ENCODE assay signal across 8 cellular contexts in the genomic region with DNA sequence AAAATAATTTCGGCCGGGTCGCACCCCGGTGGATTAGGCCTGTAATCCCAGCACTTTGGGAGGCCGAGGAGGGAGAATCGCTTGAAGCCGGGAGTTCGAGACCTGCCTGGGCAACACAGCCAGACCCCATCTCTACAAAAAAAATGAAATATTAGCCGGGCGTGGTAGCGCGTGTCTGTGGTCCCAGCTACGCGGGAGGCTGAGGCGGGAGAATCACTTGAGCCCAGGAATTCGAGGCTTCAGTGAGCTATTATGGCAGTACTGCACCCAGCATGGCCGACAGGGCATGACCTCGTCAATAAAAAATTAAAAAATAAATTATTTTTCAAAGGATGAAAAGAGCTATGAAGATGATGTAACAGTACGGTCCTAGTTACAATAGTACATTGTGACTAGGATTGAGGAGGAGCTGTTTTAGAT. TPM values are rescaled to one million over a fixed set of nuclear protein-coding genes. Genes with fewer than 3 reads are reported as not detected.
A peak's percentile ranks its signal among the peaks of the same experiment; 100 is the strongest.
DNase-seq lines count a peak whose midpoint lies in the region; ATAC-seq and TF ChIP-seq lines count a peak whose summit lies in the region.

No MANE protein-coding gene starts in this region.

- ATAC-seq in SK-N-SH treated with all-trans-retinoic acid at 6 μM for 48 hours (peak; percentile 8; the same call in 2 of the 3 replicates), HG03097 (IDR thresholded peaks at IDR 0.05; ENCODE audit: low FRiP score, unreplicated experiment) (no peak), HG03025 (IDR thresholded peaks at IDR 0.05; ENCODE audit: low FRiP score, unreplicated experiment) (no peak)

- TF ChIP-seq CTCF in fibroblast of pulmonary artery (IDR thresholded peaks at IDR 0.05; ENCODE audit: low read length, missing control alignments), result no peak

- no peaks in the 10 kb centered on the region for H3K9me3 ChIP-seq in skeletal muscle satellite cell (replicated peaks; ENCODE audit: low read length)

- peak overlapping the region; percentile 80 for H3K4me2 ChIP-seq in skeletal muscle satellite cell (ENCODE audit: low read length)

- H3K9ac ChIP-seq in skeletal muscle satellite cell (ENCODE audit: low read depth, low read length), result peak overlapping the region; percentile 99

- peaks cover 11% of the 10 kb centered on the region for H3K36me3 ChIP-seq in H7 (replicated peaks; ENCODE audit: control insufficient read depth, insufficient read depth, low read length)
- H3K36me3 ChIP-seq in skeletal muscle satellite cell (ENCODE audit: insufficient read depth, low read length), result peaks cover 20% of the 10 kb centered on the region

- H3K27me3 ChIP-seq in H7 (ENCODE audit: control insufficient read depth, insufficient read depth, low read length) (no peaks in the 10 kb centered on the region), skeletal muscle satellite cell (ENCODE audit: control insufficient read depth, insufficient read depth, low read length) (no peaks in the 10 kb centered on the region)

- intact Hi-C loops in posterior vena cava (cut with DNase I), result no loop called here

- peaks cover 11% of the 10 kb centered on the region for H3K4me1 ChIP-seq in skeletal muscle satellite cell (ENCODE audit: control insufficient read depth, insufficient read depth, low read length)

- DNase-seq in H7 (no peak), fibroblast of pulmonary artery (ENCODE audit: low read depth) (no peak), posterior vena cava (ENCODE audit: low spot score) (no peak), NOMO-1 (lab: John Stamatoyannopoulos, UW; ENCODE audit: unreplicated experiment in 2 of 2) (no peak)

- H3K4me3 ChIP-seq in H7 (ENCODE audit: insufficient read depth, low read depth, low read length) (peak overlapping the region; percentile 73), fibroblast of pulmonary artery (replicated peaks; ENCODE audit: low read depth, low read length) (peak overlapping the region; percentile 86), skeletal muscle satellite cell (ENCODE audit: low read length) (peak overlapping the region; percentile 91)

TF ChIP-seq in SK-N-SH treated with all-trans-retinoic acid at 6 μM for 48 hours, 23 proteins besides CTCF, POLR2A, EP300 and RAD21:
- TF ChIP-seq ZFP30 (CRISPR knock-in tag; IDR thresholded peaks at IDR 0.05), result no peak

RNA-seq across cellular contexts. Expression of a gene that starts 0.5 kb away (rescaled TPM):
- 40.4 and 42.7 TPM in 2 replicates for total RNA-seq in H7 (2014; rRNA removed; shearing (Covaris generic))
- total RNA-seq in skeletal muscle satellite cell (2012; rRNA removed), result 47.0 and 61.1 TPM in 2 replicates
- total RNA-seq in posterior vena cava, result 10 to 100 TPM; 20.9 TPM

RNA-seq across cellular contexts. Expression of a gene that starts 0.7 kb away (rescaled TPM):
- total RNA-seq in H7 (2014; rRNA removed; shearing (Covaris generic)), result 44.8 and 61.1 TPM in 2 replicates
- total RNA-seq in skeletal muscle satellite cell (2012; rRNA removed), result 38.0 and 56.1 TPM in 2 replicates
- 10 to 100 TPM; 36.7 to 37.4 TPM for total RNA-seq in posterior vena cava

RNA-seq across cellular contexts. Expression of a gene that starts 32.3 kb away (rescaled TPM):
- 35.2 and 37.5 TPM in 2 replicates for total RNA-seq in H7 (2014; rRNA removed; shearing (Covaris generic))
- 21.6 and 24.8 TPM in 2 replicates for total RNA-seq in skeletal muscle satellite cell (2012; rRNA removed)
- 10 to 100 TPM in 1 of 2 donors, 1 to 10 TPM in 1; 9.8 to 19.8 TPM for total RNA-seq in posterior vena cava

RNA-seq across cellular contexts. Expression of a gene that starts 36.8 kb away (rescaled TPM):
- 6.9 and 7.8 TPM in 2 replicates for total RNA-seq in H7 (2014; rRNA removed; shearing (Covaris generic))
- 6.6 and 9.2 TPM in 2 replicates for total RNA-seq in skeletal muscle satellite cell (2012; rRNA removed)
- total RNA-seq in posterior vena cava, result 1 to 10 TPM; 7.6 to 7.8 TPM

RNA-seq across cellular contexts. Expression of a gene that starts 49.8 kb away (rescaled TPM):
- 158 and 177 TPM in 2 replicates for total RNA-seq in H7 (2014; rRNA removed; shearing (Covaris generic))
- 369 and 452 TPM in 2 replicates for total RNA-seq in skeletal muscle satellite cell (2012; rRNA removed)
- 100 to 1,000 TPM; 213 to 222 TPM for total RNA-seq in posterior vena cava
